In genomic region chr18:77087391-77088141, GRCh38 we compare ENCODE assay signal across 9 cellular contexts. TPM values are rescaled to one million over a fixed set of nuclear protein-coding genes. Genes with fewer than 3 reads are reported as not detected.
DNase-seq lines count a peak whose midpoint lies in the region; ATAC-seq and TF ChIP-seq lines count a peak whose summit lies in the region.
"Had no signal": no experiment of that assay in that cellular context is flagged by ENCODE, and none has a peak within 500 bp of the region (broad histone marks: within the 10 kb centered on the region; RNA-seq: fewer than 3 reads in every experiment).

No MANE protein-coding gene starts in this region.

- no peaks in the 10 kb centered on the region for H3K9me3 ChIP-seq in RWPE2 (ENCODE audit: severe bottlenecking)

- ATAC-seq in RWPE2 (ENCODE audit: low read depth) (peak; percentile 6; the same call in 1 of the 3 replicates), HG02610 (IDR thresholded peaks at IDR 0.05; ENCODE audit: unreplicated experiment) (no peak), GM19463 (IDR thresholded peaks at IDR 0.05; ENCODE audit: unreplicated experiment) (no peak), GM18861 (IDR thresholded peaks at IDR 0.05; ENCODE audit: unreplicated experiment) (no peak)

- H3K27ac ChIP-seq in RWPE2 (ENCODE audit: poor library complexity, severe bottlenecking) (peak overlapping the region; percentile 81), temporal lobe (ENCODE audit: low read depth, low read length) (peak overlapping the region; percentile 9)

- H3K4me1 ChIP-seq in RWPE2 (ENCODE audit: insufficient read depth, poor library complexity, severe bottlenecking): peaks cover 50% of the 10 kb centered on the region

- H3K4me3 ChIP-seq in RWPE2 (ENCODE audit: severe bottlenecking): no peak overlapping the region
- H3K4me3 ChIP-seq in fibroblast of villous mesenchyme (ENCODE audit: low read depth, low read length): peak overlapping the region; percentile 56

- TF ChIP-seq CTCF in RWPE2 (IDR thresholded peaks at IDR 0.05; ENCODE audit: poor library complexity, severe bottlenecking): no peak
- no peak for TF ChIP-seq CTCF in fibroblast of villous mesenchyme (IDR thresholded peaks at IDR 0.05; ENCODE audit: insufficient read depth, low read depth, low read length)

- DNase-seq in RWPE2 (ENCODE audit: low spot score) (no peak), fibroblast of villous mesenchyme (ENCODE audit: low read depth) (peak; percentile 81), mucosa of gallbladder (ENCODE audit: low spot score) (peak; percentile 57), NCI-H1694 (lab: John Stamatoyannopoulos, UW) (no peak)
- DNase-seq: activated CD4-positive, alpha-beta T cell treated with anti-CD3 and anti-CD28 coated beads, Interleukin-2, amount 50 U/mL, for 1 hour had no signal

- no peaks in the 10 kb centered on the region for H3K27me3 ChIP-seq in RWPE2 (ENCODE audit: insufficient read depth, poor library complexity, severe bottlenecking)

- H3K36me3 ChIP-seq in RWPE2 (ENCODE audit: low read depth): peaks cover 13% of the 10 kb centered on the region; the same call in 1 of the 2 replicates

RNA-seq across cellular contexts. Expression of gene MBP, which starts 45.0 kb away (rescaled TPM):
- 3.9 and 5.2 TPM in 2 replicates for total RNA-seq in fibroblast of villous mesenchyme
- total RNA-seq in mucosa of gallbladder: 91.4 TPM
- total RNA-seq in temporal lobe: 10.1 TPM

Comparison
In these comparisons a context has a peak if more than half of its experiments do, and no peak if none do; other contexts are left out.
1. DNase-seq: peak in fibroblast of villous mesenchyme (single experiment) and mucosa of gallbladder (single experiment); none in RWPE2 (single experiment) and NCI-H1694 (single experiment).